8 cellular contexts compared by ENCODE assay signal in the genomic region with DNA sequence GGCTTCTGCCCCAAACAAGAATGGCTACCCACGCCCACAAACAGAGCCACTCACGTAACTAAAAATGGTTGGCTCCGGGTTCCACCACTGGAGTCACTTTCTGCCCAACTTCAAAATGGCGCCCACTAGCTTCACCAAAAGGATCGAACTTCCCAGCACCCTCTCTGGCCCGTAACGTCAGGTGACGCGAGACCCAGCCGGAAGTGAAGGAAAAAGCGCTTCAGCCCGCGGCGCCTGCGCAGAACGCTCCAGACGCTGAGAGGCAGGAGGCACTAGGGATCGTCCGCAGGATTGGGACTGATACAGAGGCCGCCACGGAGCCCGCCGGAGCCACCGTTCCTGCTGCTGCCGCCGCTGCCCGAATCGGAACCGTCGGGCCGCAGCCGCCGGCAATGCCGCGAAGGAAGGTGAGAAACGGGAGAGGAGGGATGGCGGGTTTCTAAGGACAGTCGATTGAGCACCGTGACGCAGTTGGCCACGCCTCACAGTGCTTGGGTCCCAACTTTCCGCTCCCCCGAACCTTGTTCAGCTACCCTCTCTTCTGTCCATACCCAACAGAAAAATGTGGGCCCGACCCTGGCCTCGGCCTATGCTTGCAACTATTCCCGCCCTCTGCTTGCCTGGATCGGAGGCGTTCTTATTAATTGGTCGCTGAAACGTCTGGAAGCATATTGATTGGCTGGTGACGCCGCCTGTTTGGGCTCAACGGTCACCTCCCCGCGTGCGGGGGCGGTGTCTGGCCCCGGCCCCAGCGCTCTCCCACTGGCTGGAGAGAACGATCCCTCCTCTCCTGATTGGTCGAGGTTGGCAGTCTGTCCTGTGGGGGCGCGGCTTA. TPM values are rescaled to one million over a fixed set of nuclear protein-coding genes. Genes with fewer than 3 reads are reported as not detected.
DNase-seq lines count a peak whose midpoint lies in the region; ATAC-seq and TF ChIP-seq lines count a peak whose summit lies in the region.

A gene (plus strand): TSS at position 239 of the 835 bp plus-strand sequence. CDS start 154 bp downstream, at position 393.

- peaks cover 61% of the 10 kb centered on the region for H3K4me1 Mint-ChIP-seq in activated naive CD8-positive, alpha-beta T cell (ENCODE audit: low read depth)

- CTCF ChIA-PET in GM10248 (lab: Yijun Ruan, JAX): interaction anchor here (0.9 to 2.1 kb wide), 6 partner anchors 9 to 219 kb away, joined by 3 to 7 read pairs (median 4); no protein-coding TSS in a partner anchor

- peaks cover 5% of the 10 kb centered on the region for H3K36me3 Mint-ChIP-seq in activated naive CD8-positive, alpha-beta T cell

- H3K4me3 Mint-ChIP-seq in activated naive CD8-positive, alpha-beta T cell: peak within 1 kb of the TSS; percentile 92

- ATAC-seq in HG02623 (IDR thresholded peaks at IDR 0.05; ENCODE audit: unreplicated experiment): peak; percentile 91

- DNase-seq in GM10248 (ENCODE audit: extremely low spot score): peak; percentile 97
- peak; percentile 98 for DNase-seq in NCI-H1105 (lab: John Stamatoyannopoulos, UW)
- DNase-seq in SKM-1 treated with dmso at 0.1 percent for 144 hours (lab: John Stamatoyannopoulos, UW; ENCODE audit: unreplicated experiment): peak; percentile 98
- peak; percentile 99 for DNase-seq in glomerular endothelial cell (ENCODE audit: extremely low read depth, low read depth, low spot score)
- peak; percentile 99 for DNase-seq in occipital lobe (lab: John Stamatoyannopoulos, UW)

- peak within 1 kb of the TSS; percentile 100 for H3K27ac ChIP-seq in temporal lobe (ENCODE audit: low read depth, low read length)

- H3K27me3 Mint-ChIP-seq in activated naive CD8-positive, alpha-beta T cell: no peaks in the 10 kb centered on the region

- H3K9me3 Mint-ChIP-seq in activated naive CD8-positive, alpha-beta T cell (ENCODE audit: low read depth): no peaks in the 10 kb centered on the region

- peak within 1 kb of the TSS; percentile 92 for H3K27ac Mint-ChIP-seq in activated naive CD8-positive, alpha-beta T cell

- no peak for TF ChIP-seq CTCF in GM10248 (IDR thresholded peaks at IDR 0.05; ENCODE audit: control extremely low read depth, extremely low read depth, low read depth, missing control alignments)

- POLR2A ChIA-PET in GM10248 (lab: Yijun Ruan, JAX): interaction anchor here (0.6 to 2.6 kb wide), 7 partner anchors 24 to 926 kb away, joined by 3 to 13 read pairs (median 4); a partner anchor contains a TSS

RNA-seq across cellular contexts. Expression of the gene that starts here (rescaled TPM):
- total RNA-seq in glomerular endothelial cell (23.7 and 34.4 TPM in 2 replicates), occipital lobe (49.0 TPM), temporal lobe (38.1 TPM)

Comparison
In these comparisons a context has a peak if more than half of its experiments do, and no peak if none do; other contexts are left out.
1. Peak in every context shown above with its lines: DNase-seq, ATAC-seq and H3K27ac ChIP-seq.